Comparison of ENCODE assay signal across 2 cellular contexts in the genomic region with DNA sequence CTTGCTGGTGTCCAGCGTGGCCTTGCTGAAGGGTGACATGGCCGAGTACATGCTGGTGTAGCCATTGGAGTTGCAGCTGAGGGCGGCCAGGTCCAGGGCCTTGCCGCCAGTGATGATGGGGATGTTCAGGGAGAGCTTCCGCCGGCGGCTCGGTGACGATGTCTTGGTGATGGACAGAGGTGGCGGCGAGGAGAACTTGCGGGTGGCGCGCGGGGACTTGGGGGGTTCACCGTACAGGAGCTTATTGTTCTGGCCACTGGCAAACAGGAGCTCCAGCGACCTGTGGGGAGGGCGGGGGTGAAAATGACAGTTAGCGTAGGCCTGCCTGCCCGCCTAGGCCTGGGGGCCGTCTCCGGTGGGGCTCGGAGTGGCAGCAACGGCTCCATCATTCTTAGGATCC.
TF ChIP-seq lines count a peak whose summit lies in the region.

No MANE protein-coding gene starts in this region.

TF ChIP-seq in GM12891, 5 proteins besides CTCF, POLR2A, EP300 and RAD21 (continued from another document):
- no peak for TF ChIP-seq SPI1 (IDR thresholded peaks at IDR 0.05; ENCODE audit: low read depth, low read length)
- TF ChIP-seq POU2F2 (IDR thresholded peaks at IDR 0.05; ENCODE audit: low read depth, low read length) = no peak

TF ChIP-seq in K562, 482 proteins besides CTCF, POLR2A, EP300 and RAD21 (continued from another document):
- TF ChIP-seq, protein P1, sequence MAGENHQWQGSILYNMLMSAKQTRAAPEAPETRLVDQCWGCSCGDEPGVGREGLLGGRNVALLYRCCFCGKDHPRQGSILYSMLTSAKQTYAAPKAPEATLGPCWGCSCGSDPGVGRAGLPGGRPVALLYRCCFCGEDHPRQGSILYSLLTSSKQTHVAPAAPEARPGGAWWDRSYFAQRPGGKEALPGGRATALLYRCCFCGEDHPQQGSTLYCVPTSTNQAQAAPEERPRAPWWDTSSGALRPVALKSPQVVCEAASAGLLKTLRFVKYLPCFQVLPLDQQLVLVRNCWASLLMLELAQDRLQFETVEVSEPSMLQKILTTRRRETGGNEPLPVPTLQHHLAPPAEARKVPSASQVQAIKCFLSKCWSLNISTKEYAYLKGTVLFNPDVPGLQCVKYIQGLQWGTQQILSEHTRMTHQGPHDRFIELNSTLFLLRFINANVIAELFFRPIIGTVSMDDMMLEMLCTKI (IDR thresholded peaks at IDR 0.05; ENCODE audit: partially characterized antibody) = no peak
- TF ChIP-seq SMARCC2 (IDR thresholded peaks at IDR 0.05; ENCODE audit: low read depth) = no peak
- no peak for TF ChIP-seq NRF1 (conservative IDR thresholded peaks at IDR 0.05 in 1 of 2, IDR thresholded peaks at IDR 0.05 in 1 of 2)
- TF ChIP-seq, protein P2, sequence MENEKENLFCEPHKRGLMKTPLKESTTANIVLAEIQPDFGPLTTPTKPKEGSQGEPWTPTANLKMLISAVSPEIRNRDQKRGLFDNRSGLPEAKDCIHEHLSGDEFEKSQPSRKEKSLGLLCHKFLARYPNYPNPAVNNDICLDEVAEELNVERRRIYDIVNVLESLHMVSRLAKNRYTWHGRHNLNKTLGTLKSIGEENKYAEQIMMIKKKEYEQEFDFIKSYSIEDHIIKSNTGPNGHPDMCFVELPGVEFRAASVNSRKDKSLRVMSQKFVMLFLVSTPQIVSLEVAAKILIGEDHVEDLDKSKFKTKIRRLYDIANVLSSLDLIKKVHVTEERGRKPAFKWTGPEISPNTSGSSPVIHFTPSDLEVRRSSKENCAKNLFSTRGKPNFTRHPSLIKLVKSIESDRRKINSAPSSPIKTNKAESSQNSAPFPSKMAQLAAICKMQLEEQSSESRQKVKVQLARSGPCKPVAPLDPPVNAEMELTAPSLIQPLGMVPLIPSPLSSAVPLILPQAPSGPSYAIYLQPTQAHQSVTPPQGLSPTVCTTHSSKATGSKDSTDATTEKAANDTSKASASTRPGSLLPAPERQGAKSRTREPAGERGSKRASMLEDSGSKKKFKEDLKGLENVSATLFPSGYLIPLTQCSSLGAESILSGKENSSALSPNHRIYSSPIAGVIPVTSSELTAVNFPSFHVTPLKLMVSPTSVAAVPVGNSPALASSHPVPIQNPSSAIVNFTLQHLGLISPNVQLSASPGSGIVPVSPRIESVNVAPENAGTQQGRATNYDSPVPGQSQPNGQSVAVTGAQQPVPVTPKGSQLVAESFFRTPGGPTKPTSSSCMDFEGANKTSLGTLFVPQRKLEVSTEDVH (IDR thresholded peaks at IDR 0.05; ENCODE audit: low read depth, partially characterized antibody) = no peak
- TF ChIP-seq MXI1 (IDR thresholded peaks at IDR 0.05; ENCODE audit: low read depth, low read length) = no peak
- TF ChIP-seq ZNF561 (CRISPR knock-in tag; conservative IDR thresholded peaks at IDR 0.05) = no peak
- no peak for TF ChIP-seq HCFC1 (IDR thresholded peaks at IDR 0.05; ENCODE audit: low read depth, low read length)
- no peak for TF ChIP-seq ARHGAP35 (IDR thresholded peaks at IDR 0.05; ENCODE audit: partially characterized antibody)
- TF ChIP-seq, protein P3, sequence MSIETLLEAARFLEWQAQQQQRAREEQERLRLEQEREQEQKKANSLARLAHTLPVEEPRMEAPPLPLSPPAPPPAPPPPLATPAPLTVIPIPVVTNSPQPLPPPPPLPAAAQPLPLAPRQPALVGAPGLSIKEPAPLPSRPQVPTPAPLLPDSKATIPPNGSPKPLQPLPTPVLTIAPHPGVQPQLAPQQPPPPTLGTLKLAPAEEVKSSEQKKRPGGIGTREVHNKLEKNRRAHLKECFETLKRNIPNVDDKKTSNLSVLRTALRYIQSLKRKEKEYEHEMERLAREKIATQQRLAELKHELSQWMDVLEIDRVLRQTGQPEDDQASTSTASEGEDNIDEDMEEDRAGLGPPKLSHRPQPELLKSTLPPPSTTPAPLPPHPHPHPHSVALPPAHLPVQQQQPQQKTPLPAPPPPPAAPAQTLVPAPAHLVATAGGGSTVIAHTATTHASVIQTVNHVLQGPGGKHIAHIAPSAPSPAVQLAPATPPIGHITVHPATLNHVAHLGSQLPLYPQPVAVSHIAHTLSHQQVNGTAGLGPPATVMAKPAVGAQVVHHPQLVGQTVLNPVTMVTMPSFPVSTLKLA (conservative IDR thresholded peaks at IDR 0.05) = no peak
- TF ChIP-seq, protein P4, sequence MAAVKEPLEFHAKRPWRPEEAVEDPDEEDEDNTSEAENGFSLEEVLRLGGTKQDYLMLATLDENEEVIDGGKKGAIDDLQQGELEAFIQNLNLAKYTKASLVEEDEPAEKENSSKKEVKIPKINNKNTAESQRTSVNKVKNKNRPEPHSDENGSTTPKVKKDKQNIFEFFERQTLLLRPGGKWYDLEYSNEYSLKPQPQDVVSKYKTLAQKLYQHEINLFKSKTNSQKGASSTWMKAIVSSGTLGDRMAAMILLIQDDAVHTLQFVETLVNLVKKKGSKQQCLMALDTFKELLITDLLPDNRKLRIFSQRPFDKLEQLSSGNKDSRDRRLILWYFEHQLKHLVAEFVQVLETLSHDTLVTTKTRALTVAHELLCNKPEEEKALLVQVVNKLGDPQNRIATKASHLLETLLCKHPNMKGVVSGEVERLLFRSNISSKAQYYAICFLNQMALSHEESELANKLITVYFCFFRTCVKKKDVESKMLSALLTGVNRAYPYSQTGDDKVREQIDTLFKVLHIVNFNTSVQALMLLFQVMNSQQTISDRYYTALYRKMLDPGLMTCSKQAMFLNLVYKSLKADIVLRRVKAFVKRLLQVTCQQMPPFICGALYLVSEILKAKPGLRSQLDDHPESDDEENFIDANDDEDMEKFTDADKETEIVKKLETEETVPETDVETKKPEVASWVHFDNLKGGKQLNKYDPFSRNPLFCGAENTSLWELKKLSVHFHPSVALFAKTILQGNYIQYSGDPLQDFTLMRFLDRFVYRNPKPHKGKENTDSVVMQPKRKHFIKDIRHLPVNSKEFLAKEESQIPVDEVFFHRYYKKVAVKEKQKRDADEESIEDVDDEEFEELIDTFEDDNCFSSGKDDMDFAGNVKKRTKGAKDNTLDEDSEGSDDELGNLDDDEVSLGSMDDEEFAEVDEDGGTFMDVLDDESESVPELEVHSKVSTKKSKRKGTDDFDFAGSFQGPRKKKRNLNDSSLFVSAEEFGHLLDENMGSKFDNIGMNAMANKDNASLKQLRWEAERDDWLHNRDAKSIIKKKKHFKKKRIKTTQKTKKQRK (IDR thresholded peaks at IDR 0.05; ENCODE audit: borderline replicate concordance, low read depth, low read length) = no peak
- TF ChIP-seq ZNF778 (CRISPR knock-in tag; IDR thresholded peaks at IDR 0.05) = no peak
- TF ChIP-seq KLF1 (tag; IDR thresholded peaks at IDR 0.05) = no peak
- no peak for TF ChIP-seq SMARCE1 (IDR thresholded peaks at IDR 0.05)
- TF ChIP-seq BCOR (IDR thresholded peaks at IDR 0.05) = no peak
